In genomic region chr1:180534199-180534598, GRCh38 we compare ENCODE assay signal across 25 cellular contexts. TPM values are rescaled to one million over a fixed set of nuclear protein-coding genes. Genes with fewer than 3 reads are reported as not detected.
DNase-seq lines count a peak whose midpoint lies in the region; ATAC-seq and TF ChIP-seq lines count a peak whose summit lies in the region.
"Had no signal": no experiment of that assay in that cellular context is flagged by ENCODE, and none has a peak within 500 bp of the region (broad histone marks: within the 10 kb centered on the region; RNA-seq: fewer than 3 reads in every experiment).

No MANE protein-coding gene starts in this region.

- no peaks in the 10 kb centered on the region for H3F3A ChIP-seq in smooth muscle cell (ENCODE audit: low read depth)

- no peak for TF ChIP-seq CTCF in MCF 10A (IDR thresholded peaks at IDR 0.05; ENCODE audit: unreplicated experiment)
- TF ChIP-seq CTCF in breast epithelium (IDR thresholded peaks at IDR 0.05), result no peak
- TF ChIP-seq CTCF in VCaP (conservative IDR thresholded peaks at IDR 0.05), result no peak
- TF ChIP-seq CTCF in smooth muscle cell (IDR thresholded peaks at IDR 0.05; ENCODE audit: borderline replicate concordance, insufficient read depth, poor library complexity, severe bottlenecking), result no peak

- H3K27me3 Mint-ChIP-seq in MCF 10A (ENCODE audit: insufficient read depth, unreplicated experiment), result no peaks in the 10 kb centered on the region

- no peaks in the 10 kb centered on the region for H3K27me3 ChIP-seq in breast epithelium
- no peaks in the 10 kb centered on the region for H3K27me3 ChIP-seq in smooth muscle cell (ENCODE audit: low read depth)
- H3K27me3 ChIP-seq: adrenal gland, colonic mucosa, heart right ventricle, Peyer's patch, right atrium auricular region, tibial nerve had no signal

- H3K4me1 ChIP-seq in breast epithelium, result no peaks in the 10 kb centered on the region
- H3K4me1 ChIP-seq in smooth muscle cell (ENCODE audit: low read depth), result no peaks in the 10 kb centered on the region
- H3K4me1 ChIP-seq: adrenal gland, colonic mucosa, Peyer's patch had no signal

- H3K9ac ChIP-seq in smooth muscle cell (ENCODE audit: low read depth), result no peak overlapping the region

- H3K4me3 Mint-ChIP-seq in MCF 10A (ENCODE audit: unreplicated experiment), result no peak overlapping the region
- H3K4me3 Mint-ChIP-seq: activated B cell treated with CpG ODN at 0.5 μM for 24 hours; activated CD8-positive, alpha-beta memory T cell treated with anti-CD3 and anti-CD28 coated beads, Interleukin-2, amount 10 ng/mL, durations not matched to agents 7 days and 5 days; effector memory CD8-positive, alpha-beta T cell; neural crest cell had no signal

- no peaks in the 10 kb centered on the region for H3K79me2 ChIP-seq in smooth muscle cell (ENCODE audit: low read depth)

- peak overlapping the region; percentile 32 for H3K27ac Mint-ChIP-seq in MCF 10A (ENCODE audit: low read depth, unreplicated experiment)
- H3K27ac Mint-ChIP-seq: activated B cell treated with CpG ODN at 0.5 μM for 24 hours; activated CD8-positive, alpha-beta memory T cell treated with anti-CD3 and anti-CD28 coated beads, Interleukin-2, amount 10 ng/mL, durations not matched to agents 7 days and 5 days; effector memory CD8-positive, alpha-beta T cell had no signal

- no peak overlapping the region for H3K4me3 ChIP-seq in breast epithelium
- H3K4me3 ChIP-seq in smooth muscle cell, result no peak overlapping the region
- H3K4me3 ChIP-seq: adrenal gland, colonic mucosa, GM12878, heart right ventricle, Peyer's patch, right atrium auricular region, spleen, tibial nerve had no signal

- TF ChIP-seq POLR2A in breast epithelium (IDR thresholded peaks at IDR 0.05), result no peak

- H4K20me1 ChIP-seq in smooth muscle cell (ENCODE audit: low read depth), result no peaks in the 10 kb centered on the region

- CTCF ChIA-PET in MCF 10A (lab: Yijun Ruan, JAX), result interaction anchor here (0.5 to 7.3 kb wide), 14 partner anchors 15 to 639 kb away, joined by 3 to 81 read pairs (median 3); partner anchors contain the start of gene OVAAL

- DNase-seq in MCF 10A (ENCODE audit: unreplicated experiment) (no peak), breast epithelium (ENCODE audit: low spot score in 2 of 2) (no peak), NCI-H1694 treated with DMSO at 0.1 percent for 48 hours (lab: John Stamatoyannopoulos, UW) (peak; percentile 35), smooth muscle cell (lab: John Stamatoyannopoulos, UW; ENCODE audit: unreplicated experiment) (no peak)

- ATAC-seq in GM18861 (IDR thresholded peaks at IDR 0.05; ENCODE audit: unreplicated experiment) (no peak), HG02885 (IDR thresholded peaks at IDR 0.05; ENCODE audit: poor library complexity, unreplicated experiment) (no peak), HG03175 (IDR thresholded peaks at IDR 0.05; ENCODE audit: unreplicated experiment) (no peak)

- no peak overlapping the region for H2AFZ ChIP-seq in smooth muscle cell (ENCODE audit: low read depth)

- no peak overlapping the region for H3K4me2 ChIP-seq in smooth muscle cell

- H3K27ac ChIP-seq in breast epithelium (no peak overlapping the region), VCaP (peak overlapping the region; percentile 73), smooth muscle cell (ENCODE audit: low read depth) (no peak overlapping the region)
- H3K27ac ChIP-seq: adrenal gland, C4-2B, colonic mucosa, Peyer's patch, right atrium auricular region, spleen, tibial nerve had no signal

- POLR2A ChIA-PET in MCF 10A (lab: Yijun Ruan, JAX), result interaction anchor here (0.6 to 2.8 kb wide), 7 partner anchors 12 to 328 kb away, joined by 3 to 21 read pairs (median 4); partner anchors contain the start of gene XPR1

- H3K36me3 Mint-ChIP-seq in MCF 10A (ENCODE audit: insufficient read depth, unreplicated experiment), result no peaks in the 10 kb centered on the region
- H3K36me3 Mint-ChIP-seq: activated CD8-positive, alpha-beta memory T cell treated with anti-CD3 and anti-CD28 coated beads, Interleukin-2, amount 10 ng/mL, durations not matched to agents 7 days and 5 days had no signal

- no peaks in the 10 kb centered on the region for H3K9me3 Mint-ChIP-seq in MCF 10A (ENCODE audit: unreplicated experiment)
- H3K9me3 Mint-ChIP-seq: activated B cell treated with CpG ODN at 0.5 μM for 24 hours; effector memory CD8-positive, alpha-beta T cell; neural crest cell had no signal

- H3K4me1 Mint-ChIP-seq in MCF 10A (ENCODE audit: insufficient read depth, unreplicated experiment), result peaks cover 35% of the 10 kb centered on the region
- H3K4me1 Mint-ChIP-seq: activated CD8-positive, alpha-beta memory T cell treated with anti-CD3 and anti-CD28 coated beads, Interleukin-2, amount 10 ng/mL, durations not matched to agents 7 days and 5 days had no signal

- 89% methylated on average over 7 of the region's 7 CpGs for WGBS in smooth muscle cell (ENCODE audit: low lambda C conversion rate)

- no peaks in the 10 kb centered on the region for H3K36me3 ChIP-seq in breast epithelium
- H3K36me3 ChIP-seq in smooth muscle cell (ENCODE audit: low read depth), result no peaks in the 10 kb centered on the region
- H3K36me3 ChIP-seq: adrenal gland, colonic mucosa, heart right ventricle, Peyer's patch, right atrium auricular region, spleen, tibial nerve had no signal

- H3K9me3 ChIP-seq in breast epithelium (no peaks in the 10 kb centered on the region), smooth muscle cell (replicated peaks; ENCODE audit: low read depth) (no peaks in the 10 kb centered on the region)
- H3K9me3 ChIP-seq: adrenal gland, Caco-2, colonic mucosa, heart right ventricle, Peyer's patch, right atrium auricular region, spleen, tibial nerve had no signal

- intact Hi-C loops in MCF 10A (cut with micrococcal nuclease), result loop anchor here (5.0 kb wide), 1 partner anchor 633 kb away; no protein-coding TSS in a partner anchor
- intact Hi-C loops in breast epithelium (cut with DNase I; ENCODE audit: low total_unique reads), result loop anchor here (10.0 kb wide), 1 partner anchor 1891 kb away; no protein-coding TSS in a partner anchor

- BruUV-seq in MCF 10A (replicated peaks; lab: Mats Ljungman, UMichigan), result no TSS peak

RNA-seq across cellular contexts. Expression of gene OVAAL, which starts 24.6 kb away (rescaled TPM):
- total RNA-seq in MCF 10A (2022) (not detected in 2 replicates), breast epithelium (not detected), smooth muscle cell (not detected in 2 replicates)
- polyA plus RNA-seq in smooth muscle cell, result not detected in 2 replicates
- total RNA-seq: activated B cell treated with CpG ODN at 0.5 μM for 24 hours; activated CD8-positive, alpha-beta memory T cell treated with anti-CD3 and anti-CD28 coated beads, Interleukin-2, amount 10 ng/mL, durations not matched to agents 7 days and 5 days; Caco-2; colonic mucosa; esophagus mucosa; GM12878; lung microvascular endothelial cell; NCI-H460; neural crest cell; Peyer's patch; spleen; tibial nerve had no signal
- polyA plus RNA-seq: adrenal gland, spleen had no signal

RNA-seq across cellular contexts. Expression of gene ACBD6, which starts 31.8 kb away (rescaled TPM):
- total RNA-seq in MCF 10A (2022), result 123 and 136 TPM in 2 replicates
- 10 to 100 TPM; 42.6 to 50.1 (median 48.8) TPM for total RNA-seq in breast epithelium
- total RNA-seq in smooth muscle cell, result 45.9 and 48.7 TPM in 2 replicates
- 43.0 and 44.1 TPM in 2 replicates for polyA plus RNA-seq in smooth muscle cell
